In genomic region chr12:109018276-109018675, GRCh38 we compare ENCODE assay signal across 14 cellular contexts. TPM values are rescaled to one million over a fixed set of nuclear protein-coding genes. Genes with fewer than 3 reads are reported as not detected.
DNase-seq lines count a peak whose midpoint lies in the region; FAIRE-seq and TF ChIP-seq lines count a peak whose summit lies in the region.
"Had no signal": no experiment of that assay in that cellular context is flagged by ENCODE, and none has a peak within 500 bp of the region (broad histone marks: within the 10 kb centered on the region; RNA-seq: fewer than 3 reads in every experiment).

No MANE protein-coding gene starts in this region.

- in situ Hi-C loops in SK-MEL-5 (cut with HindIII; ENCODE audit: low pct_unique_long_range_greater_than_20kb, low sequenced_read_pairs) = no loop called here
- in situ Hi-C loops in HAP-1 (cut with MboI; ENCODE audit: low sequenced_read_pairs) = no loop called here

- FAIRE-seq in small intestine (lab: Jason Lieb, UNC) = no peak

- no peaks in the 10 kb centered on the region for H3K9me3 ChIP-seq in small intestine (ENCODE audit: control insufficient read depth, low read depth)
- no peaks in the 10 kb centered on the region for H3K9me3 ChIP-seq in HAP-1
- H3K9me3 ChIP-seq: SJCRH30 had no signal

- H3K4me3 ChIP-seq in small intestine (ENCODE audit: low read depth in 1 of 2, low read length in 2 of 2) (no peak overlapping the region), HAP-1 (no peak overlapping the region)
- H3K4me3 ChIP-seq: GM23338, SJCRH30 had no signal

- H3K36me3 Mint-ChIP-seq in endothelial cell (ENCODE audit: low read depth, unreplicated experiment) = no peaks in the 10 kb centered on the region
- H3K36me3 Mint-ChIP-seq: CD4-positive, CD25-positive, alpha-beta regulatory T cell had no signal

- no peak overlapping the region for H3K27ac Mint-ChIP-seq in endothelial cell (ENCODE audit: unreplicated experiment)
- H3K27ac Mint-ChIP-seq: CD4-positive, CD25-positive, alpha-beta regulatory T cell; GM23338; HFFc6 had no signal

- H3K27me3 Mint-ChIP-seq in endothelial cell (ENCODE audit: unreplicated experiment) = peaks cover 5% of the 10 kb centered on the region

- no peak for TF ChIP-seq CTCF in endothelial cell (IDR thresholded peaks at IDR 0.05; ENCODE audit: unreplicated experiment)

- H3K27me3 ChIP-seq in small intestine (ENCODE audit: control insufficient read depth in 2 of 2, insufficient read depth in 2 of 2, low read length in 2 of 2) (peaks cover 0 to 4% of the 10 kb centered on the region in 2 donors), HAP-1 (ENCODE audit: low read depth) (0 out of 2 replicates have a peak, but pooled peaks cover 3% of the 10 kb centered on the region)
- H3K27me3 ChIP-seq: SJCRH30 had no signal

- no peak overlapping the region for H3K4me3 Mint-ChIP-seq in endothelial cell (ENCODE audit: unreplicated experiment)
- H3K4me3 Mint-ChIP-seq: CD4-positive, CD25-positive, alpha-beta regulatory T cell; GM23338; HFFc6 had no signal

- H3K9me3 Mint-ChIP-seq in endothelial cell (ENCODE audit: unreplicated experiment) = no peaks in the 10 kb centered on the region
- H3K9me3 Mint-ChIP-seq: CD4-positive, CD25-positive, alpha-beta regulatory T cell; GM23338; HFFc6 had no signal

- H3K27ac ChIP-seq in small intestine (ENCODE audit: low read depth in 1 of 2, low read length in 1 of 2) = no peak overlapping the region
- H3K27ac ChIP-seq: HL-60, RWPE1, SJCRH30 had no signal

- H3K4me1 ChIP-seq in small intestine (ENCODE audit: control insufficient read depth in 2 of 2, insufficient read depth in 1 of 2, low read depth in 1 of 2, low read length in 1 of 2) (no peaks in the 10 kb centered on the region), HAP-1 (no peaks in the 10 kb centered on the region)
- H3K4me1 ChIP-seq: SJCRH30 had no signal

- WGBS in small intestine, 3 donors = 17 to 51% (median 32%) methylated on average over 4 of the region's 4 CpGs

- DNase-seq in NCI-H2171 treated with DMSO at 0.1 percent for 48 hours (lab: John Stamatoyannopoulos, UW) (peak; percentile 49), SK-MEL-5 (ENCODE audit: low read depth, low spot score) (peak; percentile 58), foreskin melanocyte (peak; percentile 13), small intestine (peak; percentile 7), endothelial cell (ENCODE audit: low spot score) (no peak), HAP-1 (ENCODE audit: low spot score in 2 of 2) (no peak), NCI-H1436 (lab: John Stamatoyannopoulos, UW) (no peak)
- DNase-seq: CD4-positive, CD25-positive, alpha-beta regulatory T cell; HFFc6; NCI-H510A; SJCRH30 had no signal

- H3K4me1 Mint-ChIP-seq in endothelial cell (ENCODE audit: unreplicated experiment) = no peaks in the 10 kb centered on the region

- H3K36me3 ChIP-seq in small intestine (ENCODE audit: control insufficient read depth in 2 of 2, insufficient read depth in 2 of 2, low read length in 2 of 2) = no peaks in the 10 kb centered on the region
- H3K36me3 ChIP-seq in HAP-1 (replicated peaks) = no peaks in the 10 kb centered on the region
- H3K36me3 ChIP-seq: SJCRH30 had no signal

RNA-seq across cellular contexts. Expression of gene SVOP, which starts 2.6 kb away (rescaled TPM):
- total RNA-seq in SK-MEL-5 (2014; rRNA removed; shearing (Covaris generic)) = 0.05 TPM in 1 of 2 replicates, not detected in the other
- polyA plus RNA-seq in SK-MEL-5 (2015; cell fraction: cytosol; rRNA removed) = 0.01 TPM in 1 of 2 replicates, not detected in the other
- not detected in 2 replicates for polyA plus RNA-seq in SK-MEL-5 (2015; cell fraction: nucleus; rRNA removed)
- under 1 TPM in 1 of 3 donors, not detected in 2; 0.94 TPM for polyA plus RNA-seq in small intestine
- total RNA-seq in endothelial cell (ENCODE audit: unreplicated experiment) = 0.15 TPM
- total RNA-seq: CD4-positive, CD25-positive, alpha-beta regulatory T cell; HFFc6; SJCRH30 had no signal
- polyA plus RNA-seq: CD4-positive, CD25-positive, alpha-beta regulatory T cell; GM23338 had no signal

RNA-seq across cellular contexts. Expression of gene USP30, which starts 34.1 kb away (rescaled TPM):
- total RNA-seq in SK-MEL-5 (2014; rRNA removed; shearing (Covaris generic)) = 11.8 and 16.2 TPM in 2 replicates
- 10.9 and 13.6 TPM in 2 replicates for polyA plus RNA-seq in SK-MEL-5 (2015; cell fraction: cytosol; rRNA removed)
- 10.5 and 22.0 TPM in 2 replicates for polyA plus RNA-seq in SK-MEL-5 (2015; cell fraction: nucleus; rRNA removed)
- polyA plus RNA-seq in small intestine = 1 to 10 TPM; 4.9 to 9.7 (median 7.8) TPM
- 13.6 TPM for total RNA-seq in endothelial cell (ENCODE audit: unreplicated experiment)

Comparison
In these comparisons a context has a peak if more than half of its experiments do, and no peak if none do; other contexts are left out.
1. DNase-seq: peak in NCI-H2171 treated with DMSO at 0.1 percent for 48 hours (single experiment), SK-MEL-5 (single experiment), foreskin melanocyte (single experiment) and small intestine (single experiment); none in endothelial cell (single experiment), HAP-1 (0 of 2) and NCI-H1436 (single experiment).